Comparison of ENCODE assay signal across 8 cellular contexts in genomic region chr9:114911167-114911821, GRCh38. TPM values are rescaled to one million over a fixed set of nuclear protein-coding genes. Genes with fewer than 3 reads are reported as not detected.
A peak's percentile ranks its signal among the peaks of the same experiment; 100 is the strongest.
DNase-seq lines count a peak whose midpoint lies in the region; ATAC-seq and TF ChIP-seq lines count a peak whose summit lies in the region.

No MANE protein-coding gene starts in this region.

- H3K4me1 Mint-ChIP-seq in neural progenitor cell = no peaks in the 10 kb centered on the region

- H3K4me1 ChIP-seq in RWPE2 (ENCODE audit: insufficient read depth, poor library complexity, severe bottlenecking) (peaks cover 22% of the 10 kb centered on the region), esophagus muscularis mucosa (no peaks in the 10 kb centered on the region), neural progenitor cell (no peaks in the 10 kb centered on the region)

- in situ Hi-C loops in KBM-7 (cut with MboI; ENCODE audit: low pct_unique_long_range_greater_than_20kb, low sequenced_read_pairs) = loop anchor here (25.0 kb wide), 1 partner anchor 499 kb away; no protein-coding TSS in a partner anchor

- H3K9me3 Mint-ChIP-seq in neural progenitor cell = no peaks in the 10 kb centered on the region

- DNase-seq in DMS153 (lab: John Stamatoyannopoulos, UW) = peak; percentile 32
- peak; percentile 41 for DNase-seq in KBM-7
- DNase-seq in RWPE2 (ENCODE audit: low spot score) = no peak
- DNase-seq in esophagus muscularis mucosa (ENCODE audit: extremely low spot score) = no peak
- DNase-seq in neural progenitor cell (ENCODE audit: low spot score) = peak; percentile 85
- DNase-seq in GDM1 (lab: John Stamatoyannopoulos, UW) = no peak
- DNase-seq in cortex of kidney (lab: John Stamatoyannopoulos, UW) = no peak

- ATAC-seq in RWPE2 (ENCODE audit: low read depth) (no peak), GM19351 (IDR thresholded peaks at IDR 0.05; ENCODE audit: unreplicated experiment) (no peak)

- TF ChIP-seq CTCF in RWPE2 (IDR thresholded peaks at IDR 0.05; ENCODE audit: poor library complexity, severe bottlenecking) = peak; percentile 91
- peak; percentile 53 to 68 (median 59) for TF ChIP-seq CTCF in esophagus muscularis mucosa (IDR thresholded peaks at IDR 0.05)
- TF ChIP-seq CTCF in neural progenitor cell (IDR thresholded peaks at IDR 0.05) = peak; percentile 87

- H3K79me2 ChIP-seq in neural progenitor cell (ENCODE audit: low read depth) = no peaks in the 10 kb centered on the region

- H3K36me3 Mint-ChIP-seq in neural progenitor cell = no peaks in the 10 kb centered on the region

- H3K4me3 ChIP-seq in RWPE2 (ENCODE audit: severe bottlenecking) (no peak overlapping the region), esophagus muscularis mucosa (no peak overlapping the region), neural progenitor cell (no peak overlapping the region)

- H4K20me1 ChIP-seq in neural progenitor cell (ENCODE audit: low read depth) = no peaks in the 10 kb centered on the region

- WGBS in esophagus muscularis mucosa = 83% methylated on average over 2 of the region's 2 CpGs

- no peak for TF ChIP-seq POLR2A in esophagus muscularis mucosa (IDR thresholded peaks at IDR 0.05; ENCODE audit: low read depth)

- intact Hi-C loops in esophagus muscularis mucosa (cut with DNase I) = loop anchor here (2.0 to 10.0 kb wide), 3 partner anchors 101 to 226 kb away; partner anchors contain the start of gene TEX48

- H3K27me3 Mint-ChIP-seq in neural progenitor cell (ENCODE audit: insufficient read depth, low read depth) = peaks cover 2% of the 10 kb centered on the region

- H3K4me2 ChIP-seq in neural progenitor cell = no peak overlapping the region

- H3K27ac Mint-ChIP-seq in neural progenitor cell = no peak overlapping the region

- H3K4me3 Mint-ChIP-seq in neural progenitor cell = no peak overlapping the region

- no peaks in the 10 kb centered on the region for H3F3A ChIP-seq in neural progenitor cell (ENCODE audit: low read depth)

- TF ChIP-seq EP300 in esophagus muscularis mucosa (IDR thresholded peaks at IDR 0.05) = no peak

- no peak overlapping the region for H3K9ac ChIP-seq in neural progenitor cell

- H3K27ac ChIP-seq in RWPE2 (ENCODE audit: poor library complexity, severe bottlenecking) (no peak overlapping the region), esophagus muscularis mucosa (replicated peaks in 1 of 4) (no peak overlapping the region), neural progenitor cell (no peak overlapping the region)

- H3K27me3 ChIP-seq in RWPE2 (ENCODE audit: insufficient read depth, poor library complexity, severe bottlenecking) (no peaks in the 10 kb centered on the region), esophagus muscularis mucosa (no peaks in the 10 kb centered on the region), neural progenitor cell (peaks cover 14% of the 10 kb centered on the region)

- H3K36me3 ChIP-seq in RWPE2 (ENCODE audit: low read depth) = no peaks in the 10 kb centered on the region
- H3K36me3 ChIP-seq in esophagus muscularis mucosa = no peaks in the 10 kb centered on the region
- no peaks in the 10 kb centered on the region for H3K36me3 ChIP-seq in neural progenitor cell

- H3K9me3 ChIP-seq in RWPE2 (ENCODE audit: severe bottlenecking) = no peaks in the 10 kb centered on the region
- no peaks in the 10 kb centered on the region for H3K9me3 ChIP-seq in esophagus muscularis mucosa
- H3K9me3 ChIP-seq in neural progenitor cell (ENCODE audit: low read depth) = no peaks in the 10 kb centered on the region

- H2AFZ ChIP-seq in neural progenitor cell (replicated peaks) = no peak overlapping the region

RNA-seq across cellular contexts. Expression of gene TNFSF8, which starts 19.1 kb away (rescaled TPM):
- total RNA-seq in esophagus muscularis mucosa = 1 to 10 TPM in 2 of 4 donors, under 1 TPM in 2; 0.46 to 4.0 (median 1.4) TPM
- total RNA-seq in neural progenitor cell (ENCODE audit: low replicate concordance) = not detected in 2 replicates

Comparison
In these comparisons a context has a peak if more than half of its experiments do, and no peak if none do; other contexts are left out.
1. DNase-seq: peak in DMS153 (single experiment), KBM-7 (single experiment) and neural progenitor cell (single experiment); none in RWPE2 (single experiment), esophagus muscularis mucosa (single experiment), GDM1 (single experiment) and cortex of kidney (single experiment).
2. Peak in every context shown above with its lines, with median percentiles within 50 percentile points of each other: CTCF ChIP-seq.